In genomic region chr14:63875311-63875710, GRCh38 we compare ENCODE assay signal across 1 cellular context.
TF ChIP-seq lines count a peak whose summit lies in the region.

No MANE protein-coding gene starts in this region.

TF ChIP-seq in IMR-90, 13 proteins besides CTCF, POLR2A, EP300 and RAD21 (continued from another document):
- TF ChIP-seq ELK1 (IDR thresholded peaks at IDR 0.05; ENCODE audit: borderline replicate concordance, low read depth, low read length) = no peak
- TF ChIP-seq SMC3 (IDR thresholded peaks at IDR 0.05; ENCODE audit: low read depth, low read length) = no peak
- TF ChIP-seq BHLHE40 (IDR thresholded peaks at IDR 0.05; ENCODE audit: low read depth, low read length) = no peak
- TF ChIP-seq CHD1 (IDR thresholded peaks at IDR 0.05; ENCODE audit: low read depth, low read length) = no peak
- no peak for TF ChIP-seq FOS (IDR thresholded peaks at IDR 0.05; ENCODE audit: low read depth, low read length)
- TF ChIP-seq MAZ (IDR thresholded peaks at IDR 0.05; ENCODE audit: borderline replicate concordance, low read depth, low read length) = no peak
- no peak for TF ChIP-seq MAFK (IDR thresholded peaks at IDR 0.05; ENCODE audit: low read depth, low read length)
- TF ChIP-seq, protein P1, sequence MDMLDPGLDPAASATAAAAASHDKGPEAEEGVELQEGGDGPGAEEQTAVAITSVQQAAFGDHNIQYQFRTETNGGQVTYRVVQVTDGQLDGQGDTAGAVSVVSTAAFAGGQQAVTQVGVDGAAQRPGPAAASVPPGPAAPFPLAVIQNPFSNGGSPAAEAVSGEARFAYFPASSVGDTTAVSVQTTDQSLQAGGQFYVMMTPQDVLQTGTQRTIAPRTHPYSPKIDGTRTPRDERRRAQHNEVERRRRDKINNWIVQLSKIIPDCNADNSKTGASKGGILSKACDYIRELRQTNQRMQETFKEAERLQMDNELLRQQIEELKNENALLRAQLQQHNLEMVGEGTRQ (IDR thresholded peaks at IDR 0.05; ENCODE audit: low read depth, low read length) = no peak
- no peak for TF ChIP-seq MXI1 (IDR thresholded peaks at IDR 0.05; ENCODE audit: borderline replicate concordance, low read depth, low read length)
